Comparison of ENCODE assay signal across 28 cellular contexts in the genomic region with DNA sequence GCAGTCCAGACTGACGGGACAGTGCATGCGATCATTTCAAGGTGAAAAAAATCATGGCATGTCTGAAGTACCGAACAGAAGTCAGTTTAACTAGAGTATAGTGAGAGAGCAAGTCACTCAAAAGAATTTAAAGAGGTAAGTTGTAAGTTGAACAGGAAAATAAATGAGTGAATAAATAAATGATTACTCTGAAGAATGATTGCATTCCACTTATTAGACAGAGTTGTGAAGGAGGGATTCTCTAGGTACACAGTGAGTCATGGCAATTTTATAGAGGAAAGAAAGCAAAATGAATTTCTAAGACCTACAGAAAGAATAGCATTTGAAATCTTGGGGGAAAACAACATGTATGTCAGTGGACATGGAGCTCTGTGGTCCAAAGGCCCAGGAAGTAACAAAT.
"Had no signal": no experiment of that assay in that cellular context is flagged by ENCODE, and none has a peak within 500 bp of the region (broad histone marks: within the 10 kb centered on the region; RNA-seq: fewer than 3 reads in every experiment).

No MANE protein-coding gene starts in this region.

- H3K36me3 ChIP-seq: cardiac muscle cell had no signal

- ATAC-seq: activated CD4-positive, alpha-beta T cell treated with anti-CD3 and anti-CD28 coated beads for 36 hours; activated CD8-positive, alpha-beta memory T cell treated with anti-CD3 and anti-CD28 coated beads, Interleukin-2, amount 10 ng/mL, durations not matched to agents 7 days and 5 days; activated CD8-positive, alpha-beta T cell treated with anti-CD3 and anti-CD28 coated beads, Interleukin-2, amount 10 ng/mL, durations not matched to agents 7 days and 5 days; activated naive CD8-positive, alpha-beta T cell treated with anti-CD3 and anti-CD28 coated beads, Interleukin-2, amount 50 U/mL, for 24 hours had no signal

- H3K27ac ChIP-seq: cardiac muscle cell, VCaP had no signal

- H3K27me3 ChIP-seq: cardiac muscle cell had no signal

- H3K4me3 ChIP-seq: cardiac muscle cell had no signal

- DNase-seq: activated B cell treated with CpG ODN at 0.5 μM for 24 hours; activated CD4-positive, alpha-beta memory T cell treated with anti-CD3 and anti-CD28 coated beads, Interleukin-2, amount 10 ng/mL, durations not matched to agents 7 days and 5 days; activated CD4-positive, alpha-beta T cell treated with anti-CD3 and anti-CD28 coated beads for 1 hour; activated CD4-positive, alpha-beta T cell treated with anti-CD3 and anti-CD28 coated beads for 36 hours; activated CD4-positive, alpha-beta T cell treated with anti-CD3 and anti-CD28 coated beads for 48 hours; activated CD4-positive, alpha-beta T cell treated with anti-CD3 and anti-CD28 coated beads, Interleukin-2, amount 10 ng/mL, durations not matched to agents 7 days and 5 days; activated CD4-positive, alpha-beta T cell treated with anti-CD3 and anti-CD28 coated beads, Interleukin-2, amount 50 U/mL, for 48 hours; activated CD8-positive, alpha-beta memory T cell treated with anti-CD3 and anti-CD28 coated beads for 24 hours; activated CD8-positive, alpha-beta memory T cell treated with anti-CD3 and anti-CD28 coated beads, Interleukin-2, amount 10 ng/mL, durations not matched to agents 7 days and 5 days; activated CD8-positive, alpha-beta memory T cell treated with anti-CD3 and anti-CD28 coated beads, Interleukin-2, amount 50 U/mL, for 48 hours; activated CD8-positive, alpha-beta T cell treated with anti-CD3 and anti-CD28 coated beads, Interleukin-2, amount 10 ng/mL, durations not matched to agents 7 days and 5 days; activated effector memory CD4-positive, alpha-beta T cell treated with Interleukin-2 at 50 U/mL for 16 hours; activated gamma-delta T cell; activated naive CD4-positive, alpha-beta T cell treated with anti-CD3 and anti-CD28 coated beads, Interleukin-2, amount 10 ng/mL, durations not matched to agents 7 days and 5 days; activated naive CD4-positive, alpha-beta T cell treated with Interleukin-2 at 50 U/mL for 16 hours; activated naive CD8-positive, alpha-beta T cell treated with anti-CD3 and anti-CD28 coated beads, Interleukin-2, amount 10 ng/mL, durations not matched to agents 7 days and 5 days; activated naive CD8-positive, alpha-beta T cell treated with anti-CD3 and anti-CD28 coated beads, Interleukin-2, amount 50 U/mL, for 24 hours; activated T-cell treated with anti-CD3 and anti-CD28 coated beads, Interleukin-2, amount 50 U/mL, for 24 hours; activated T-cell treated with anti-CD3 and anti-CD28 coated beads, Interleukin-2, amount 50 U/mL, for 48 hours; amniotic stem cell; aorta; caudate nucleus; cerebellar nuclear complex; T-helper 1 cell; T-helper 2 cell; T-helper 9 cell had no signal
